Comparison of ENCODE assay signal across 23 cellular contexts in genomic region chr3:126439346-126439967, GRCh38. TPM values are rescaled to one million over a fixed set of nuclear protein-coding genes. Genes with fewer than 3 reads are reported as not detected.
"Had no signal": no experiment of that assay in that cellular context is flagged by ENCODE, and none has a peak within 500 bp of the region (broad histone marks: within the 10 kb centered on the region; RNA-seq: fewer than 3 reads in every experiment).

No MANE protein-coding gene starts in this region.

- H3K9me3 Mint-ChIP-seq: activated naive CD4-positive, alpha-beta T cell treated with anti-CD3 and anti-CD28 coated beads for 36 hours; activated T-helper 2 cell treated with anti-CD3 and anti-CD28 coated beads, Interferon-gamma antibody, Interleukin-2, Interleukin-4, amounts not matched to agents 10 μg/mL and 5 μg/mL and 100 μg/mL, durations not matched to agents 14 hours and 24 hours and 36 hours; effector memory CD8-positive, alpha-beta T cell; naive B cell; stimulated activated effector memory CD8-positive, alpha-beta T cell treated with anti-CD3 and anti-CD28 coated beads, Interleukin-12 subunit alpha, Interleukin-12 subunit beta, amount 100 ng/mL, for 72 hours; T-cell had no signal

- H3K27me3 Mint-ChIP-seq: effector memory CD8-positive, alpha-beta T cell; naive B cell; progenitor cell of endocrine pancreas; T-cell had no signal

- H3K4me2 ChIP-seq: SK-N-SH had no signal

- H3K9me3 ChIP-seq: neutrophil, SK-N-SH, tibial artery had no signal

- H3K27ac Mint-ChIP-seq: activated naive CD4-positive, alpha-beta T cell treated with anti-CD3 and anti-CD28 coated beads for 36 hours; activated T-helper 2 cell treated with anti-CD3 and anti-CD28 coated beads, Interferon-gamma antibody, Interleukin-2, Interleukin-4, amounts not matched to agents 10 μg/mL and 5 μg/mL and 100 μg/mL, durations not matched to agents 14 hours and 24 hours and 36 hours; effector memory CD8-positive, alpha-beta T cell; progenitor cell of endocrine pancreas had no signal

- H3K4me1 ChIP-seq: tibial artery had no signal

- DNase-seq: activated CD4-positive, alpha-beta T cell treated with anti-CD3 and anti-CD28 coated beads for 48 hours; activated naive CD4-positive, alpha-beta T cell treated with anti-CD3 and anti-CD28 coated beads for 36 hours; dermis blood vessel endothelial cell; effector memory CD8-positive, alpha-beta T cell; foreskin melanocyte; left cardiac atrium; naive B cell; right cardiac atrium; SK-N-SH; tibial artery; WERI-Rb-1 had no signal

- H3K4me3 ChIP-seq: tibial artery had no signal

- H3K27me3 ChIP-seq: neutrophil, tibial artery had no signal

- FAIRE-seq: astrocyte, bronchial epithelial cell had no signal

- H3K27ac ChIP-seq: epithelial cell of prostate, neutrophil, tibial artery, WERI-Rb-1 had no signal

- H3K4me1 Mint-ChIP-seq: stimulated activated effector memory CD8-positive, alpha-beta T cell treated with anti-CD3 and anti-CD28 coated beads, Interleukin-12 subunit alpha, Interleukin-12 subunit beta, amount 100 ng/mL, for 72 hours; T-cell had no signal

- H3K9ac ChIP-seq: SK-N-SH had no signal

- H3K4me3 Mint-ChIP-seq: activated naive CD4-positive, alpha-beta T cell treated with anti-CD3 and anti-CD28 coated beads for 36 hours; effector memory CD8-positive, alpha-beta T cell; naive B cell; stimulated activated effector memory CD8-positive, alpha-beta T cell treated with anti-CD3 and anti-CD28 coated beads, Interleukin-12 subunit alpha, Interleukin-12 subunit beta, amount 100 ng/mL, for 72 hours; T-cell had no signal

- ATAC-seq: effector memory CD8-positive, alpha-beta T cell; left cardiac atrium; right cardiac atrium; stimulated activated effector memory CD8-positive, alpha-beta T cell treated with anti-CD3 and anti-CD28 coated beads, Interleukin-12 subunit alpha, Interleukin-12 subunit beta, amount 100 ng/mL, for 72 hours; T-cell had no signal

RNA-seq across cellular contexts. Expression of gene CFAP100, which starts 44.7 kb away (rescaled TPM):
- total RNA-seq: activated naive CD4-positive, alpha-beta T cell treated with anti-CD3 and anti-CD28 coated beads for 36 hours; activated T-helper 2 cell treated with anti-CD3 and anti-CD28 coated beads, Interferon-gamma antibody, Interleukin-2, Interleukin-4, amounts not matched to agents 10 μg/mL and 5 μg/mL and 100 μg/mL, durations not matched to agents 14 hours and 24 hours and 36 hours; astrocyte; bronchial epithelial cell; dermis blood vessel endothelial cell; fibroblast of lung; left cardiac atrium; lung microvascular endothelial cell; mononuclear cell; right cardiac atrium; T-cell had no signal
- polyA plus RNA-seq: adipose tissue, fibroblast of lung, right cardiac atrium, SK-N-SH had no signal
